8 cellular contexts compared by ENCODE assay signal in genomic region chr5:14871084-14871572, GRCh38. TPM values are rescaled to one million over a fixed set of nuclear protein-coding genes. Genes with fewer than 3 reads are reported as not detected.
DNase-seq lines count a peak whose midpoint lies in the region; ATAC-seq and TF ChIP-seq lines count a peak whose summit lies in the region.

No MANE protein-coding gene starts in this region.

- CTCF ChIA-PET in BJ (lab: Yijun Ruan, JAX): interaction anchor here (0.5 to 2.6 kb wide), 13 partner anchors 8 to 144 kb away, joined by 3 to 19 read pairs (median 3); no protein-coding TSS in a partner anchor
- CTCF ChIA-PET in activated CD8-positive, alpha-beta T cell treated with anti-CD3 and anti-CD28 coated beads for 36 hours (lab: Charles Lee): interaction anchor here (0.9 to 2.8 kb wide), 10 partner anchors 14 to 144 kb away, joined by 3 to 15 read pairs (median 5); no protein-coding TSS in a partner anchor

- DNase-seq in BJ (ENCODE audit: low read depth): no peak
- peak; percentile 55 for DNase-seq in activated CD8-positive, alpha-beta T cell treated with anti-CD3 and anti-CD28 coated beads for 36 hours
- no peak for DNase-seq in epithelial cell of esophagus (ENCODE audit: low read depth)
- DNase-seq in transverse colon: peak; percentile 41
- DNase-seq in HK-2 (ENCODE audit: unreplicated experiment): no peak

- peaks cover 0 to 43% (median 13%) of the 10 kb centered on the region in 4 donors for H3K4me1 ChIP-seq in transverse colon

- peaks cover 17% of the 10 kb centered on the region for H3K36me3 Mint-ChIP-seq in activated CD8-positive, alpha-beta T cell treated with anti-CD3 and anti-CD28 coated beads for 36 hours (ENCODE audit: low read depth)
- no peaks in the 10 kb centered on the region for H3K36me3 Mint-ChIP-seq in nephron (ENCODE audit: low read depth)

- intact Hi-C loops in activated CD8-positive, alpha-beta T cell treated with anti-CD3 and anti-CD28 coated beads for 36 hours (cut with micrococcal nuclease): loop anchor here (2.0 to 5.0 kb wide), 4 partner anchors 54 to 204 kb away; no protein-coding TSS in a partner anchor
- intact Hi-C loops in transverse colon (cut with DNase I; ENCODE audit: low total_unique reads): no loop called here

- WGBS in transverse colon (ENCODE audit: low coverage in 1 of 2), 2 donors: 5% methylated on average over 14 of the region's 37 CpGs; no CpG with 5 or more reads in 1 of the 2 donors

- H3K27ac ChIP-seq in transverse colon: peak overlapping the region; percentile 85 to 99 (median 91)

- POLR2A ChIA-PET in BJ (lab: Charles Lee): interaction anchor here (0.6 to 0.8 kb wide), 2 partner anchors 24 to 262 kb away, joined by 3 to 10 read pairs; no protein-coding TSS in a partner anchor
- POLR2A ChIA-PET in activated CD8-positive, alpha-beta T cell treated with anti-CD3 and anti-CD28 coated beads for 36 hours (lab: Charles Lee): interaction anchor here (0.6 to 2.8 kb wide), 9 partner anchors 10 to 283 kb away, joined by 3 to 13 read pairs (median 4); no protein-coding TSS in a partner anchor

- peak; percentile 13 for ATAC-seq in GM19438 (IDR thresholded peaks at IDR 0.05; ENCODE audit: low read depth, unreplicated experiment)
- peak; percentile 5 for ATAC-seq in HG03520 (IDR thresholded peaks at IDR 0.05; ENCODE audit: unreplicated experiment)
- no peak for ATAC-seq in activated CD8-positive, alpha-beta T cell treated with anti-CD3 and anti-CD28 coated beads for 36 hours

- in situ Hi-C loops in transverse colon (cut with MboI; ENCODE audit: low pct_ligation_motif_present in 1 of 4, low pct_unique_long_range_greater_than_20kb in 1 of 4, low sequenced_read_pairs in 3 of 4): loop anchor here in 1 of 4 donors (10.0 kb wide), 1 partner anchor 134 kb away; no protein-coding TSS in a partner anchor

- TF ChIP-seq POLR2A in transverse colon (IDR thresholded peaks at IDR 0.05): no peak

- H3K27me3 Mint-ChIP-seq in activated CD8-positive, alpha-beta T cell treated with anti-CD3 and anti-CD28 coated beads for 36 hours: no peaks in the 10 kb centered on the region
- peaks cover 32% of the 10 kb centered on the region for H3K27me3 Mint-ChIP-seq in nephron (ENCODE audit: low read depth)

- peak overlapping the region; percentile 90 for H3K27ac Mint-ChIP-seq in activated CD8-positive, alpha-beta T cell treated with anti-CD3 and anti-CD28 coated beads for 36 hours
- peak overlapping the region; percentile 30 to 85 (median 84) for H3K27ac Mint-ChIP-seq in nephron

- no peaks in the 10 kb centered on the region for H3K9me3 Mint-ChIP-seq in activated CD8-positive, alpha-beta T cell treated with anti-CD3 and anti-CD28 coated beads for 36 hours
- no peaks in the 10 kb centered on the region for H3K9me3 Mint-ChIP-seq in nephron

- H3K4me1 Mint-ChIP-seq in activated CD8-positive, alpha-beta T cell treated with anti-CD3 and anti-CD28 coated beads for 36 hours (ENCODE audit: low read depth): peaks cover 32% of the 10 kb centered on the region
- H3K4me1 Mint-ChIP-seq in nephron: peaks cover 15% of the 10 kb centered on the region

- H3K36me3 ChIP-seq in BJ (ENCODE audit: control insufficient read depth, insufficient read depth, low read length): no peaks in the 10 kb centered on the region
- H3K36me3 ChIP-seq in transverse colon: no peaks in the 10 kb centered on the region

- H3K4me3 Mint-ChIP-seq in activated CD8-positive, alpha-beta T cell treated with anti-CD3 and anti-CD28 coated beads for 36 hours: peak overlapping the region; percentile 90
- H3K4me3 Mint-ChIP-seq in nephron: peak overlapping the region; percentile 91 to 93 (median 91)

- no peak for TF ChIP-seq EP300 in transverse colon (IDR thresholded peaks at IDR 0.05; ENCODE audit: low read depth)

- H3K9me3 ChIP-seq in transverse colon: no peaks in the 10 kb centered on the region

- TF ChIP-seq CTCF in BJ (IDR thresholded peaks at IDR 0.05; ENCODE audit: insufficient read depth, low read depth, low read length) (no peak), epithelial cell of esophagus (IDR thresholded peaks at IDR 0.05; ENCODE audit: insufficient read depth, low read depth, low read length, missing control alignments) (no peak), nephron (IDR thresholded peaks at IDR 0.05; ENCODE audit: unreplicated experiment in 3 of 3) (no peak), transverse colon (IDR thresholded peaks at IDR 0.05) (peak in 1 of 5 experiments; percentile 0)
- no peak for TF ChIP-seq CTCF in activated CD8-positive, alpha-beta T cell treated with anti-CD3 and anti-CD28 coated beads for 36 hours (IDR thresholded peaks at IDR 0.05)

- H3K4me3 ChIP-seq in BJ (ENCODE audit: low read depth, low read length) (peak overlapping the region; percentile 84), epithelial cell of esophagus (ENCODE audit: low read length) (peak overlapping the region; percentile 65), transverse colon (peak overlapping the region; percentile 51 to 91 (median 82))

- H3K27me3 ChIP-seq in BJ (ENCODE audit: control insufficient read depth, insufficient read depth, low read length): no peaks in the 10 kb centered on the region
- no peaks in the 10 kb centered on the region for H3K27me3 ChIP-seq in transverse colon

RNA-seq across cellular contexts. Expression of gene ANKH, which starts 0.5 kb away (rescaled TPM):
- 37.7 and 65.3 TPM in 2 replicates for polyA plus RNA-seq in BJ (2011; rRNA removed)
- 53.3 and 59.8 TPM in 2 replicates for polyA minus RNA-seq in BJ (2011; rRNA and poly(A)+ RNA removed)
- total RNA-seq in activated CD8-positive, alpha-beta T cell treated with anti-CD3 and anti-CD28 coated beads for 36 hours: 10 to 100 TPM; 85.4 to 87.2 TPM
- 10 to 100 TPM; 24.7 to 96.5 (median 69.4) TPM for total RNA-seq in transverse colon

Comparison
In these comparisons a context has a peak if more than half of its experiments do, and no peak if none do; other contexts are left out.
1. DNase-seq: peak in activated CD8-positive, alpha-beta T cell treated with anti-CD3 and anti-CD28 coated beads for 36 hours (single experiment) and transverse colon (single experiment); none in BJ (single experiment), epithelial cell of esophagus (single experiment) and HK-2 (single experiment).
2. Peak in every context shown above with its lines, with median percentiles within 50 percentile points of each other: H3K4me3 ChIP-seq.